ENCODE assay signal across 8 cellular contexts in genomic region chr20:44495802-44496481, GRCh38. TPM values are rescaled to one million over a fixed set of nuclear protein-coding genes. Genes with fewer than 3 reads are reported as not detected.
DNase-seq lines count a peak whose midpoint lies in the region; ATAC-seq and TF ChIP-seq lines count a peak whose summit lies in the region.

No MANE protein-coding gene starts in this region.

- peaks cover 53% of the 10 kb centered on the region for H3K4me1 ChIP-seq in vagina

- H3K9me3 ChIP-seq in vagina: no peaks in the 10 kb centered on the region

- H3K4me3 Mint-ChIP-seq in activated T-helper 1 cell treated with anti-CD3 and anti-CD28 coated beads, Interleukin-12 subunit alpha, Interleukin-12 subunit beta, Interleukin-2, Interleukin-4 antibody, amounts not matched to agents 30 ng/mL and 10 ng/mL and 1 ng/mL, durations not matched to agents 14 hours and 24 hours and 36 hours: no peak overlapping the region

- intact Hi-C loops in activated T-helper 1 cell treated with anti-CD3 and anti-CD28 coated beads, Interleukin-12 subunit alpha, Interleukin-12 subunit beta, Interleukin-2, Interleukin-4 antibody, amounts not matched to agents 30 ng/mL and 10 ng/mL and 1 ng/mL, durations not matched to agents 14 hours and 24 hours and 36 hours (cut with micrococcal nuclease): no loop called here
- intact Hi-C loops in vagina (cut with DNase I): no loop called here

- no peaks in the 10 kb centered on the region for H3K27me3 Mint-ChIP-seq in activated T-helper 1 cell treated with anti-CD3 and anti-CD28 coated beads, Interleukin-12 subunit alpha, Interleukin-12 subunit beta, Interleukin-2, Interleukin-4 antibody, amounts not matched to agents 30 ng/mL and 10 ng/mL and 1 ng/mL, durations not matched to agents 14 hours and 24 hours and 36 hours (ENCODE audit: insufficient read depth)

- TF ChIP-seq POLR2A in vagina (IDR thresholded peaks at IDR 0.05): no peak

- peak in 1 of 2 donors; percentile 30 for DNase-seq in activated naive CD4-positive, alpha-beta T cell treated with anti-CD3 and anti-CD28 coated beads, Interleukin-2, amount 50 U/mL, for 72 hours (ENCODE audit: low spot score in 2 of 2)
- DNase-seq in activated naive CD4-positive, alpha-beta T cell treated with anti-CD3 and anti-CD28 coated beads, Interleukin-2, amount 50 U/mL, for 16 hours: no peak
- no peak for DNase-seq in activated T-helper 1 cell treated with anti-CD3 and anti-CD28 coated beads, Interleukin-12 subunit alpha, Interleukin-12 subunit beta, Interleukin-2, Interleukin-4 antibody, amounts not matched to agents 30 ng/mL and 10 ng/mL and 1 ng/mL, durations not matched to agents 14 hours and 24 hours and 36 hours (ENCODE audit: low spot score)
- peak; percentile 93 for DNase-seq in kidney epithelial cell (ENCODE audit: low read depth)
- no peak for DNase-seq in vagina (ENCODE audit: extremely low spot score in 2 of 2)
- no peak for DNase-seq in NCI-H1436 treated with DMSO at 0.1 percent for 48 hours (lab: John Stamatoyannopoulos, UW)
- DNase-seq in inferior parietal cortex (ENCODE audit: extremely low spot score): no peak

- peak; percentile 80 to 87 for ATAC-seq in activated naive CD4-positive, alpha-beta T cell treated with anti-CD3 and anti-CD28 coated beads, Interleukin-2, amount 50 U/mL, for 72 hours
- ATAC-seq in GM18502 (IDR thresholded peaks at IDR 0.05; ENCODE audit: poor library complexity, unreplicated experiment): no peak

- H3K27ac Mint-ChIP-seq in activated naive CD4-positive, alpha-beta T cell treated with anti-CD3 and anti-CD28 coated beads, Interleukin-2, amount 50 U/mL, for 72 hours: peak overlapping the region; percentile 88 to 97
- H3K27ac Mint-ChIP-seq in activated T-helper 1 cell treated with anti-CD3 and anti-CD28 coated beads, Interleukin-12 subunit alpha, Interleukin-12 subunit beta, Interleukin-2, Interleukin-4 antibody, amounts not matched to agents 30 ng/mL and 10 ng/mL and 1 ng/mL, durations not matched to agents 14 hours and 24 hours and 36 hours: peak overlapping the region; percentile 64

- no peaks in the 10 kb centered on the region for H3K27me3 ChIP-seq in kidney epithelial cell (ENCODE audit: control insufficient read depth, insufficient read depth, low read length)
- H3K27me3 ChIP-seq in vagina: no peaks in the 10 kb centered on the region

- H3K4me3 ChIP-seq in kidney epithelial cell (ENCODE audit: low read depth, low read length) (no peak overlapping the region), vagina (no peak overlapping the region)

- H3K4me1 Mint-ChIP-seq in activated T-helper 1 cell treated with anti-CD3 and anti-CD28 coated beads, Interleukin-12 subunit alpha, Interleukin-12 subunit beta, Interleukin-2, Interleukin-4 antibody, amounts not matched to agents 30 ng/mL and 10 ng/mL and 1 ng/mL, durations not matched to agents 14 hours and 24 hours and 36 hours (ENCODE audit: low read depth): peaks cover 27% of the 10 kb centered on the region

- no peak for TF ChIP-seq CTCF in kidney epithelial cell (IDR thresholded peaks at IDR 0.05; ENCODE audit: insufficient read depth, low read length, poor library complexity, severe bottlenecking)
- TF ChIP-seq CTCF in vagina (IDR thresholded peaks at IDR 0.05): no peak

- H3K36me3 ChIP-seq in kidney epithelial cell (ENCODE audit: control insufficient read depth, insufficient read depth, low read length) (peaks cover 2% of the 10 kb centered on the region), vagina (peaks cover 0 to 55% of the 10 kb centered on the region in 2 donors)

- H3K36me3 Mint-ChIP-seq in activated naive CD4-positive, alpha-beta T cell treated with anti-CD3 and anti-CD28 coated beads, Interleukin-2, amount 50 U/mL, for 72 hours: peaks cover 6 to 31% of the 10 kb centered on the region in 2 donors
- peaks cover 68% of the 10 kb centered on the region for H3K36me3 Mint-ChIP-seq in activated T-helper 1 cell treated with anti-CD3 and anti-CD28 coated beads, Interleukin-12 subunit alpha, Interleukin-12 subunit beta, Interleukin-2, Interleukin-4 antibody, amounts not matched to agents 30 ng/mL and 10 ng/mL and 1 ng/mL, durations not matched to agents 14 hours and 24 hours and 36 hours (ENCODE audit: low read depth)

- H3K27ac ChIP-seq in vagina: peak overlapping the region; percentile 88

- no peaks in the 10 kb centered on the region for H3K9me3 Mint-ChIP-seq in activated naive CD4-positive, alpha-beta T cell treated with anti-CD3 and anti-CD28 coated beads, Interleukin-2, amount 50 U/mL, for 72 hours
- no peaks in the 10 kb centered on the region for H3K9me3 Mint-ChIP-seq in activated T-helper 1 cell treated with anti-CD3 and anti-CD28 coated beads, Interleukin-12 subunit alpha, Interleukin-12 subunit beta, Interleukin-2, Interleukin-4 antibody, amounts not matched to agents 30 ng/mL and 10 ng/mL and 1 ng/mL, durations not matched to agents 14 hours and 24 hours and 36 hours

RNA-seq across cellular contexts. Expression of gene TTPAL, which starts 20.3 kb away (rescaled TPM):
- 10 to 100 TPM in 1 of 2 donors, 1 to 10 TPM in 1; 7.5 to 15.4 TPM for total RNA-seq in activated naive CD4-positive, alpha-beta T cell treated with anti-CD3 and anti-CD28 coated beads, Interleukin-2, amount 50 U/mL, for 72 hours
- 22.9 and 24.7 TPM in 2 replicates for total RNA-seq in activated T-helper 1 cell treated with anti-CD3 and anti-CD28 coated beads, Interleukin-12 subunit alpha, Interleukin-12 subunit beta, Interleukin-2, Interleukin-4 antibody, amounts not matched to agents 30 ng/mL and 10 ng/mL and 1 ng/mL, durations not matched to agents 14 hours and 24 hours and 36 hours
- total RNA-seq in kidney epithelial cell: 15.4 and 25.1 TPM in 2 replicates
- total RNA-seq in vagina: 16.0 TPM

RNA-seq across cellular contexts. Expression of gene SERINC3, which starts 25.9 kb away (rescaled TPM):
- total RNA-seq in activated naive CD4-positive, alpha-beta T cell treated with anti-CD3 and anti-CD28 coated beads, Interleukin-2, amount 50 U/mL, for 72 hours: 10 to 100 TPM; 58.2 to 59.8 TPM
- 51.3 and 54.6 TPM in 2 replicates for total RNA-seq in activated T-helper 1 cell treated with anti-CD3 and anti-CD28 coated beads, Interleukin-12 subunit alpha, Interleukin-12 subunit beta, Interleukin-2, Interleukin-4 antibody, amounts not matched to agents 30 ng/mL and 10 ng/mL and 1 ng/mL, durations not matched to agents 14 hours and 24 hours and 36 hours
- total RNA-seq in kidney epithelial cell (80.5 and 92.5 TPM in 2 replicates), vagina (77.3 TPM)
